In the genomic region with DNA sequence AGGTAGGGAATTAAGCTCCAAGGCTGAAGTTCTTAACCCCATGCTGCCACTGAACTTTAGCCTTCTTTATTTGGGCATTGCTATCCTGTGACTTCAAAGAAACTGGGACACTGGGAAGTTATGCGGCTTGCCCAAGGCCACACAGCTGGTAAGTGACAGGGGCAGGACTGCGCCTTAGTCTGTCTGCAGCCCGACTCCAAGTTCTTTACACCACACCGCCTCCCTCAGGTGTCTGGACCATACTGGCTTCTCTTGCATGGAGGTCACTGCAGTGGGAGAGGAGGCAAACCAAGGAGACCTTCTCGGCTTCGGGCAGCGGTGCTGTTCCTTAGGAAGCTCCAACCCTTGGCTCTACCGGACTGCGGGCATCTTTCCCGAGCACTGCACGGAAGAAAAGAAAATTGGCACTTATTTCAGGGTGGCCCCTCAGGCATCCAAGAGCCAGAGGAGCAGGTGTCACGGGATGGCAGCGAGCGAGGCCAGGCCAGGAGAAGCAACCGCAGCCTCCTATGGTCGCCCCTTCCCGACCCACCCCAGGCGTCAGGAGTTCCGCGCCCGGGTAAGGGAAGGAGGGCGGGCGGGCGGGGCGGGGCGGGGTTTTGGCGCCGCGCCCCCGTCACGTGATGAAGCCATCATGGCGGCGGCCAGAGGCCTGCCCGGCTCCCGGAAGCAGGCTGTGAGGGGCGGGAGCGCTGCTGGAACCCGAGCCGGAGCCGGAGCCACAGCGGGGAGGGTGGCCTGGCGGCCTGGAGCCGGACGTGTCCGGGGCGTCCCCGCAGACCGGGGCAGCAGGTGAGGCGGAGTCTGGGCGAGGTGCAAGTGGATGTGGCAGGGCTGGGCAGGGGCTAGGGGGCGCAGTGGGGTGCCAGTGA, we compare ENCODE assay signal across 1 cellular context.
TF ChIP-seq lines count a peak whose summit lies in the region.

No MANE protein-coding gene starts in this region.

TF ChIP-seq in HepG2, 621 proteins besides CTCF, POLR2A, EP300 and RAD21 (continued from another document and continues in another):
- TF ChIP-seq ATF4 (CRISPR knock-in tag; IDR thresholded peaks at IDR 0.05) (0 out of 4 replicates have a peak, but pooled peaks of 1 of the 2 experiments have one; percentile 54), RBFOX2 (IDR thresholded peaks at IDR 0.05; ENCODE audit: low read depth, low read length) (peak; percentile 84), KDM5A (IDR thresholded peaks at IDR 0.05; ENCODE audit: borderline replicate concordance, low read length) (peak; percentile 76), THRA (CRISPR knock-in tag; IDR thresholded peaks at IDR 0.05; ENCODE audit: borderline replicate concordance) (peak; percentile 24; the same call in 1 of the 2 replicates), PAF1 (CRISPR knock-in tag; IDR thresholded peaks at IDR 0.05) (no peak), KLF12 (CRISPR knock-in tag; IDR thresholded peaks at IDR 0.05; ENCODE audit: borderline replicate concordance) (peak; percentile 62; the same call in 1 of the 2 replicates), U2AF1 (optimal IDR thresholded peaks at IDR 0.05; ENCODE audit: low read depth, low read length) (no peak), SNAI1 (CRISPR knock-in tag; IDR thresholded peaks at IDR 0.05; ENCODE audit: borderline replicate concordance) (0 out of 2 replicates have a peak, but pooled peaks have one; percentile 24), ZNF431 (CRISPR knock-in tag; IDR thresholded peaks at IDR 0.05; ENCODE audit: borderline replicate concordance, low read depth) (no peak), MIXL1 (CRISPR knock-in tag; IDR thresholded peaks at IDR 0.05) (0 out of 2 replicates have a peak, but pooled peaks have one; percentile 10), PAXIP1 (CRISPR knock-in tag; conservative IDR thresholded peaks at IDR 0.05) (peak; percentile 32; the same call in 1 of the 2 replicates), NFKBIZ (CRISPR knock-in tag; IDR thresholded peaks at IDR 0.05) (no peak), HOXA5 (CRISPR knock-in tag; IDR thresholded peaks at IDR 0.05) (peak; percentile 49), ISL2 (CRISPR knock-in tag; IDR thresholded peaks at IDR 0.05) (peak; percentile 64; the same call in 1 of the 2 replicates), SOX13 (IDR thresholded peaks at IDR 0.05) (no peak), SOX13 (CRISPR knock-in tag; conservative IDR thresholded peaks at IDR 0.05 in 1 of 2, IDR thresholded peaks at IDR 0.05 in 1 of 2) (0 out of 4 replicates have a peak, but pooled peaks of 1 of the 2 experiments have one; percentile 31), TRIM22 (IDR thresholded peaks at IDR 0.05) (no peak), U2AF2 (IDR thresholded peaks at IDR 0.05; ENCODE audit: low read depth, low read length) (no peak), MEF2D (CRISPR knock-in tag; IDR thresholded peaks at IDR 0.05) (no peak), ZNF33B (CRISPR knock-in tag; IDR thresholded peaks at IDR 0.05) (no peak; the same call in 1 of the 2 replicates), EEA1 (CRISPR knock-in tag; IDR thresholded peaks at IDR 0.05; ENCODE audit: borderline replicate concordance) (0 out of 2 replicates have a peak, but pooled peaks have one; percentile 1), RFX3 (CRISPR knock-in tag; IDR thresholded peaks at IDR 0.05) (no peak), ZNF441 (CRISPR knock-in tag; IDR thresholded peaks at IDR 0.05; ENCODE audit: borderline replicate concordance) (no peak), SRF (IDR thresholded peaks at IDR 0.05; ENCODE audit: low read depth, low read length) (peak; percentile 56; the same call in 1 of the 2 replicates), ZNF766 (CRISPR knock-in tag; IDR thresholded peaks at IDR 0.05; ENCODE audit: borderline replicate concordance) (peak; percentile 73; the same call in 1 of the 2 replicates)
- TF ChIP-seq, protein P1, sequence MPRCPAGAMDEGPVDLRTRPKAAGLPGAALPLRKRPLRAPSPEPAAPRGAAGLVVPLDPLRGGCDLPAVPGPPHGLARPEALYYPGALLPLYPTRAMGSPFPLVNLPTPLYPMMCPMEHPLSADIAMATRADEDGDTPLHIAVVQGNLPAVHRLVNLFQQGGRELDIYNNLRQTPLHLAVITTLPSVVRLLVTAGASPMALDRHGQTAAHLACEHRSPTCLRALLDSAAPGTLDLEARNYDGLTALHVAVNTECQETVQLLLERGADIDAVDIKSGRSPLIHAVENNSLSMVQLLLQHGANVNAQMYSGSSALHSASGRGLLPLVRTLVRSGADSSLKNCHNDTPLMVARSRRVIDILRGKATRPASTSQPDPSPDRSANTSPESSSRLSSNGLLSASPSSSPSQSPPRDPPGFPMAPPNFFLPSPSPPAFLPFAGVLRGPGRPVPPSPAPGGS (CRISPR knock-in tag; IDR thresholded peaks at IDR 0.05), result peak; percentile 11; the same call in 1 of the 2 replicates
- TF ChIP-seq, protein P2, sequence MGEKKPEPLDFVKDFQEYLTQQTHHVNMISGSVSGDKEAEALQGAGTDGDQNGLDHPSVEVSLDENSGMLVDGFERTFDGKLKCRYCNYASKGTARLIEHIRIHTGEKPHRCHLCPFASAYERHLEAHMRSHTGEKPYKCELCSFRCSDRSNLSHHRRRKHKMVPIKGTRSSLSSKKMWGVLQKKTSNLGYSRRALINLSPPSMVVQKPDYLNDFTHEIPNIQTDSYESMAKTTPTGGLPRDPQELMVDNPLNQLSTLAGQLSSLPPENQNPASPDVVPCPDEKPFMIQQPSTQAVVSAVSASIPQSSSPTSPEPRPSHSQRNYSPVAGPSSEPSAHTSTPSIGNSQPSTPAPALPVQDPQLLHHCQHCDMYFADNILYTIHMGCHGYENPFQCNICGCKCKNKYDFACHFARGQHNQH (CRISPR knock-in tag; IDR thresholded peaks at IDR 0.05), result no peak
- TF ChIP-seq, protein P3, sequence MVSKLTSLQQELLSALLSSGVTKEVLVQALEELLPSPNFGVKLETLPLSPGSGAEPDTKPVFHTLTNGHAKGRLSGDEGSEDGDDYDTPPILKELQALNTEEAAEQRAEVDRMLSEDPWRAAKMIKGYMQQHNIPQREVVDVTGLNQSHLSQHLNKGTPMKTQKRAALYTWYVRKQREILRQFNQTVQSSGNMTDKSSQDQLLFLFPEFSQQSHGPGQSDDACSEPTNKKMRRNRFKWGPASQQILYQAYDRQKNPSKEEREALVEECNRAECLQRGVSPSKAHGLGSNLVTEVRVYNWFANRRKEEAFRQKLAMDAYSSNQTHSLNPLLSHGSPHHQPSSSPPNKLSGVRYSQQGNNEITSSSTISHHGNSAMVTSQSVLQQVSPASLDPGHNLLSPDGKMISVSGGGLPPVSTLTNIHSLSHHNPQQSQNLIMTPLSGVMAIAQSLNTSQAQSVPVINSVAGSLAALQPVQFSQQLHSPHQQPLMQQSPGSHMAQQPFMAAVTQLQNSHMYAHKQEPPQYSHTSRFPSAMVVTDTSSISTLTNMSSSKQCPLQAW (CRISPR knock-in tag; IDR thresholded peaks at IDR 0.05), result no peak
- TF ChIP-seq, protein P4, sequence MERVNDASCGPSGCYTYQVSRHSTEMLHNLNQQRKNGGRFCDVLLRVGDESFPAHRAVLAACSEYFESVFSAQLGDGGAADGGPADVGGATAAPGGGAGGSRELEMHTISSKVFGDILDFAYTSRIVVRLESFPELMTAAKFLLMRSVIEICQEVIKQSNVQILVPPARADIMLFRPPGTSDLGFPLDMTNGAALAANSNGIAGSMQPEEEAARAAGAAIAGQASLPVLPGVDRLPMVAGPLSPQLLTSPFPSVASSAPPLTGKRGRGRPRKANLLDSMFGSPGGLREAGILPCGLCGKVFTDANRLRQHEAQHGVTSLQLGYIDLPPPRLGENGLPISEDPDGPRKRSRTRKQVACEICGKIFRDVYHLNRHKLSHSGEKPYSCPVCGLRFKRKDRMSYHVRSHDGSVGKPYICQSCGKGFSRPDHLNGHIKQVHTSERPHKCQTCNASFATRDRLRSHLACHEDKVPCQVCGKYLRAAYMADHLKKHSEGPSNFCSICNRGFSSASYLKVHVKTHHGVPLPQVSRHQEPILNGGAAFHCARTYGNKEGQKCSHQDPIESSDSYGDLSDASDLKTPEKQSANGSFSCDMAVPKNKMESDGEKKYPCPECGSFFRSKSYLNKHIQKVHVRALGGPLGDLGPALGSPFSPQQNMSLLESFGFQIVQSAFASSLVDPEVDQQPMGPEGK (CRISPR knock-in tag; IDR thresholded peaks at IDR 0.05), result peak; percentile 22
- TF ChIP-seq, protein P5, sequence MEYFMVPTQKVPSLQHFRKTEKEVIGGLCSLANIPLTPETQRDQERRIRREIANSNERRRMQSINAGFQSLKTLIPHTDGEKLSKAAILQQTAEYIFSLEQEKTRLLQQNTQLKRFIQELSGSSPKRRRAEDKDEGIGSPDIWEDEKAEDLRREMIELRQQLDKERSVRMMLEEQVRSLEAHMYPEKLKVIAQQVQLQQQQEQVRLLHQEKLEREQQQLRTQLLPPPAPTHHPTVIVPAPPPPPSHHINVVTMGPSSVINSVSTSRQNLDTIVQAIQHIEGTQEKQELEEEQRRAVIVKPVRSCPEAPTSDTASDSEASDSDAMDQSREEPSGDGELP (IDR thresholded peaks at IDR 0.05; ENCODE audit: borderline replicate concordance, low read depth), result peak; percentile 92
- TF ChIP-seq, protein P6, sequence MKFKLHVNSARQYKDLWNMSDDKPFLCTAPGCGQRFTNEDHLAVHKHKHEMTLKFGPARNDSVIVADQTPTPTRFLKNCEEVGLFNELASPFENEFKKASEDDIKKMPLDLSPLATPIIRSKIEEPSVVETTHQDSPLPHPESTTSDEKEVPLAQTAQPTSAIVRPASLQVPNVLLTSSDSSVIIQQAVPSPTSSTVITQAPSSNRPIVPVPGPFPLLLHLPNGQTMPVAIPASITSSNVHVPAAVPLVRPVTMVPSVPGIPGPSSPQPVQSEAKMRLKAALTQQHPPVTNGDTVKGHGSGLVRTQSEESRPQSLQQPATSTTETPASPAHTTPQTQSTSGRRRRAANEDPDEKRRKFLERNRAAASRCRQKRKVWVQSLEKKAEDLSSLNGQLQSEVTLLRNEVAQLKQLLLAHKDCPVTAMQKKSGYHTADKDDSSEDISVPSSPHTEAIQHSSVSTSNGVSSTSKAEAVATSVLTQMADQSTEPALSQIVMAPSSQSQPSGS (CRISPR knock-in tag; IDR thresholded peaks at IDR 0.05), result 0 out of 2 replicates have a peak, but pooled peaks have one; percentile 20
